In genomic region chr10:57654856-57655255, GRCh38 we compare ENCODE assay signal across 22 cellular contexts.
DNase-seq lines count a peak whose midpoint lies in the region; ATAC-seq and TF ChIP-seq lines count a peak whose summit lies in the region.
"Had no signal": no experiment of that assay in that cellular context is flagged by ENCODE, and none has a peak within 500 bp of the region (broad histone marks: within the 10 kb centered on the region; RNA-seq: fewer than 3 reads in every experiment).

No MANE protein-coding gene starts in this region.

- no peaks in the 10 kb centered on the region for H3K27me3 Mint-ChIP-seq in neural progenitor cell (ENCODE audit: insufficient read depth, low read depth)
- no peaks in the 10 kb centered on the region for H3K27me3 Mint-ChIP-seq in CD8-positive, alpha-beta memory T cell
- H3K27me3 Mint-ChIP-seq: T-helper 17 cell had no signal

- H3K27me3 ChIP-seq in neural progenitor cell, result no peaks in the 10 kb centered on the region
- no peaks in the 10 kb centered on the region for H3K27me3 ChIP-seq in CD8-positive, alpha-beta memory T cell (ENCODE audit: insufficient read depth, low read length, poor library complexity, severe bottlenecking)
- H3K27me3 ChIP-seq: BLaER1 treated with 17β-estradiol and CSF1 and Interleukin-3, amounts not matched to agents 10 nM and 100 nM had no signal

- H3K4me1 ChIP-seq in mucosa of descending colon (ENCODE audit: low read depth) (no peaks in the 10 kb centered on the region), neural progenitor cell (no peaks in the 10 kb centered on the region)
- no peaks in the 10 kb centered on the region for H3K4me1 ChIP-seq in CD8-positive, alpha-beta memory T cell (ENCODE audit: insufficient read depth, low read length)
- H3K4me1 ChIP-seq: BLaER1 treated with 17β-estradiol and CSF1 and Interleukin-3, amounts not matched to agents 10 nM and 100 nM had no signal

- DNase-seq in GM12865 (ENCODE audit: low read depth) (peak; percentile 21), mucosa of descending colon (no peak), neural progenitor cell (ENCODE audit: low spot score) (no peak)
- DNase-seq in CD8-positive, alpha-beta memory T cell, result no peak
- DNase-seq in activated naive CD4-positive, alpha-beta T cell treated with anti-CD3 and anti-CD28 coated beads, Interleukin-2, amount 50 U/mL, for 72 hours (ENCODE audit: low spot score in 2 of 2), result no peak
- DNase-seq: 8988T; CD4-positive, alpha-beta memory T cell; DMS153; GM23248; H9; HFFc6; Karpas-422; NCI-H1417 treated with DMSO at 0.1 percent for 48 hours; NCI-H187; NCI-H69; PC-9; RPMI8226; SHP77; T-helper 17 cell had no signal

- no peak overlapping the region for H3K9ac ChIP-seq in neural progenitor cell
- H3K9ac ChIP-seq: BLaER1 treated with 17β-estradiol and CSF1 and Interleukin-3, amounts not matched to agents 10 nM and 100 nM; GM23248 had no signal

- H3K79me2 ChIP-seq in neural progenitor cell (ENCODE audit: low read depth), result no peaks in the 10 kb centered on the region

- H3F3A ChIP-seq in neural progenitor cell (ENCODE audit: low read depth), result no peaks in the 10 kb centered on the region

- no peak overlapping the region for H2AFZ ChIP-seq in neural progenitor cell (replicated peaks)
- H2AFZ ChIP-seq: GM23248, PC-9 had no signal

- H3K36me3 Mint-ChIP-seq in neural progenitor cell, result no peaks in the 10 kb centered on the region
- H3K36me3 Mint-ChIP-seq in CD8-positive, alpha-beta memory T cell, result no peaks in the 10 kb centered on the region
- no peaks in the 10 kb centered on the region for H3K36me3 Mint-ChIP-seq in activated naive CD4-positive, alpha-beta T cell treated with anti-CD3 and anti-CD28 coated beads, Interleukin-2, amount 50 U/mL, for 72 hours
- H3K36me3 Mint-ChIP-seq: CD4-positive, alpha-beta memory T cell had no signal

- no peak overlapping the region for H3K27ac Mint-ChIP-seq in neural progenitor cell
- H3K27ac Mint-ChIP-seq in CD8-positive, alpha-beta memory T cell, result no peak overlapping the region
- H3K27ac Mint-ChIP-seq in activated naive CD4-positive, alpha-beta T cell treated with anti-CD3 and anti-CD28 coated beads, Interleukin-2, amount 50 U/mL, for 72 hours, result no peak overlapping the region
- H3K27ac Mint-ChIP-seq: CD4-positive, alpha-beta memory T cell; H9; HFFc6; T-helper 17 cell had no signal

- CTCF ChIA-PET in CD8-positive, alpha-beta memory T cell (lab: Charles Lee), result no interaction called here

- ATAC-seq in GM21717 (IDR thresholded peaks at IDR 0.05; ENCODE audit: unreplicated experiment) (peak; percentile 77), HG03460 (IDR thresholded peaks at IDR 0.05; ENCODE audit: unreplicated experiment) (peak; percentile 44), mucosa of descending colon (peak; percentile 36)
- no peak for ATAC-seq in activated naive CD4-positive, alpha-beta T cell treated with anti-CD3 and anti-CD28 coated beads, Interleukin-2, amount 50 U/mL, for 72 hours
- ATAC-seq: T-helper 17 cell had no signal

- H3K4me2 ChIP-seq in neural progenitor cell, result no peak overlapping the region
- H3K4me2 ChIP-seq: BLaER1 treated with 17β-estradiol and CSF1 and Interleukin-3, amounts not matched to agents 10 nM and 100 nM; PC-9 had no signal

- H3K9me3 ChIP-seq in mucosa of descending colon (no peaks in the 10 kb centered on the region), neural progenitor cell (ENCODE audit: low read depth) (no peaks in the 10 kb centered on the region)
- no peaks in the 10 kb centered on the region for H3K9me3 ChIP-seq in CD8-positive, alpha-beta memory T cell (ENCODE audit: low read length)
- H3K9me3 ChIP-seq: BLaER1 treated with 17β-estradiol and CSF1 and Interleukin-3, amounts not matched to agents 10 nM and 100 nM had no signal

- POLR2A ChIA-PET in CD8-positive, alpha-beta memory T cell (lab: Charles Lee), result no interaction called here

- H3K27ac ChIP-seq in neural progenitor cell, result no peak overlapping the region
- no peak overlapping the region for H3K27ac ChIP-seq in CD8-positive, alpha-beta memory T cell (ENCODE audit: low read depth, low read length)
- H3K27ac ChIP-seq: BLaER1 treated with 17β-estradiol and CSF1 and Interleukin-3, amounts not matched to agents 10 nM and 100 nM; GM23248; PC-9 had no signal

- H3K4me3 ChIP-seq in GM12865 (ENCODE audit: low read depth, low read length) (no peak overlapping the region), mucosa of descending colon (no peak overlapping the region), neural progenitor cell (no peak overlapping the region)
- H3K4me3 ChIP-seq in CD8-positive, alpha-beta memory T cell (ENCODE audit: low read length), result no peak overlapping the region
- H3K4me3 ChIP-seq: BLaER1 treated with 17β-estradiol and CSF1 and Interleukin-3, amounts not matched to agents 10 nM and 100 nM; GM23248; PC-9 had no signal

- intact Hi-C loops in mucosa of descending colon (cut with DNase I, micrococcal nuclease), result no loop called here

- H3K4me1 Mint-ChIP-seq in neural progenitor cell, result no peaks in the 10 kb centered on the region
- no peaks in the 10 kb centered on the region for H3K4me1 Mint-ChIP-seq in CD8-positive, alpha-beta memory T cell
- H3K4me1 Mint-ChIP-seq: CD4-positive, alpha-beta memory T cell; T-helper 17 cell had no signal

- no peak overlapping the region for H3K4me3 Mint-ChIP-seq in neural progenitor cell
- no peak overlapping the region for H3K4me3 Mint-ChIP-seq in CD8-positive, alpha-beta memory T cell
- H3K4me3 Mint-ChIP-seq: CD4-positive, alpha-beta memory T cell; H9; HFFc6; T-helper 17 cell had no signal

- no peaks in the 10 kb centered on the region for H3K9me3 Mint-ChIP-seq in neural progenitor cell
- H3K9me3 Mint-ChIP-seq in CD8-positive, alpha-beta memory T cell, result peaks cover 0 to 4% (median 3%) of the 10 kb centered on the region in 5 donors
- H3K9me3 Mint-ChIP-seq in activated naive CD4-positive, alpha-beta T cell treated with anti-CD3 and anti-CD28 coated beads, Interleukin-2, amount 50 U/mL, for 72 hours, result peaks cover 0 to 3% of the 10 kb centered on the region in 2 donors
- H3K9me3 Mint-ChIP-seq: H9, HFFc6 had no signal

- TF ChIP-seq CTCF in GM12865 (IDR thresholded peaks at IDR 0.05; ENCODE audit: insufficient read depth, low read depth, low read length, missing control alignments), result no peak
- TF ChIP-seq CTCF in mucosa of descending colon (IDR thresholded peaks at IDR 0.05), result no peak
- TF ChIP-seq CTCF in neural progenitor cell (IDR thresholded peaks at IDR 0.05), result no peak

- no peaks in the 10 kb centered on the region for H4K20me1 ChIP-seq in neural progenitor cell (ENCODE audit: low read depth)
- H4K20me1 ChIP-seq: BLaER1 treated with 17β-estradiol and CSF1 and Interleukin-3, amounts not matched to agents 10 nM and 100 nM had no signal

- H3K36me3 ChIP-seq in mucosa of descending colon (ENCODE audit: low read depth) (no peaks in the 10 kb centered on the region), neural progenitor cell (no peaks in the 10 kb centered on the region)
- no peaks in the 10 kb centered on the region for H3K36me3 ChIP-seq in CD8-positive, alpha-beta memory T cell (ENCODE audit: insufficient read depth, low read length)
- H3K36me3 ChIP-seq: BLaER1 treated with 17β-estradiol and CSF1 and Interleukin-3, amounts not matched to agents 10 nM and 100 nM had no signal

Comparison
In these comparisons a context has a peak if more than half of its experiments do, and no peak if none do; other contexts are left out.
1. ATAC-seq: peak in GM21717 (single experiment), HG03460 (single experiment) and mucosa of descending colon (single experiment); none in activated naive CD4-positive, alpha-beta T cell treated with anti-CD3 and anti-CD28 coated beads, Interleukin-2, amount 50 U/mL, for 72 hours (0 of 2).